Comparison of ENCODE assay signal across 22 cellular contexts in genomic region chr14:63909984-63910383, GRCh38. TPM values are rescaled to one million over a fixed set of nuclear protein-coding genes. Genes with fewer than 3 reads are reported as not detected.
DNase-seq lines count a peak whose midpoint lies in the region; ATAC-seq and TF ChIP-seq lines count a peak whose summit lies in the region.
"Had no signal": no experiment of that assay in that cellular context is flagged by ENCODE, and none has a peak within 500 bp of the region (broad histone marks: within the 10 kb centered on the region; RNA-seq: fewer than 3 reads in every experiment).

No MANE protein-coding gene starts in this region.

- H3K4me1 ChIP-seq in IMR-90 (ENCODE audit: control insufficient read depth, insufficient read depth, low read length) = peaks cover 13% of the 10 kb centered on the region
- H3K4me1 ChIP-seq in fibroblast of lung (ENCODE audit: control insufficient read depth, extremely low read depth, insufficient read depth, low read length) = peaks cover 3% of the 10 kb centered on the region
- H3K4me1 ChIP-seq in gastroesophageal sphincter = peaks cover 0 to 32% (median 0%) of the 10 kb centered on the region in 3 donors
- H3K4me1 ChIP-seq: BLaER1 had no signal

- no peak overlapping the region for H3K4ac ChIP-seq in IMR-90 (ENCODE audit: low read depth, low read length)

- POLR2A ChIA-PET in activated CD4-positive, alpha-beta memory T cell treated with anti-CD3 and anti-CD28 coated beads for 36 hours (lab: Charles Lee) = interaction anchor here (0.6 to 1.2 kb wide), 3 partner anchors 13 to 307 kb away, joined by 3 to 5 read pairs (median 3); no protein-coding TSS in a partner anchor
- POLR2A ChIA-PET in activated CD4-positive, alpha-beta memory T cell treated with anti-CD3 and anti-CD28 coated beads, Interleukin-2, amount 10 ng/mL, durations not matched to agents 7 days and 5 days (lab: Charles Lee) = interaction anchor here (0.8 to 1.6 kb wide), 5 partner anchors 9 to 314 kb away, joined by 3 to 6 read pairs (median 3); partner anchors contain the start of gene SYNE2
- POLR2A ChIA-PET in IMR-90 (lab: Charles Lee; ENCODE audit: unreplicated experiment) = no interaction called here

- no peak for TF ChIP-seq RAD21 in IMR-90 (IDR thresholded peaks at IDR 0.05; ENCODE audit: low read length)

- no peak for TF ChIP-seq CTCF in IMR-90 (conservative IDR thresholded peaks at IDR 0.05; ENCODE audit: low read depth, low read length)
- no peak for TF ChIP-seq CTCF in fibroblast of lung (conservative IDR thresholded peaks at IDR 0.05 in 1 of 2, IDR thresholded peaks at IDR 0.05 in 1 of 2; ENCODE audit: low read depth in 1 of 2, low read length in 2 of 2)
- no peak for TF ChIP-seq CTCF in endothelial cell (IDR thresholded peaks at IDR 0.05; ENCODE audit: unreplicated experiment)
- no peak for TF ChIP-seq CTCF in gastroesophageal sphincter (IDR thresholded peaks at IDR 0.05)

- H4K91ac ChIP-seq in IMR-90 (ENCODE audit: insufficient read depth, low read depth, low read length) = no peak overlapping the region

- H3K36me3 ChIP-seq in IMR-90 (ENCODE audit: control insufficient read depth, insufficient read depth, low read length) = no peaks in the 10 kb centered on the region
- no peaks in the 10 kb centered on the region for H3K36me3 ChIP-seq in fibroblast of lung (ENCODE audit: control insufficient read depth, insufficient read depth, low read length)
- peaks cover 0 to 10% of the 10 kb centered on the region in 2 donors for H3K36me3 ChIP-seq in gastroesophageal sphincter

- H2AK5ac ChIP-seq in IMR-90 (ENCODE audit: low read depth, low read length) = no peak overlapping the region

- no peaks in the 10 kb centered on the region for H3K36me3 Mint-ChIP-seq in activated CD4-positive, alpha-beta memory T cell treated with anti-CD3 and anti-CD28 coated beads for 36 hours
- H3K36me3 Mint-ChIP-seq in activated CD4-positive, alpha-beta memory T cell treated with anti-CD3 and anti-CD28 coated beads, Interleukin-2, amount 10 ng/mL, durations not matched to agents 7 days and 5 days (ENCODE audit: low read depth) = peaks cover 37% of the 10 kb centered on the region
- H3K36me3 Mint-ChIP-seq in stimulated activated effector memory CD8-positive, alpha-beta T cell treated with anti-CD3 and anti-CD28 coated beads, Interleukin-12 subunit alpha, Interleukin-12 subunit beta, amount 100 ng/mL, for 72 hours = peaks cover 17% of the 10 kb centered on the region
- no peaks in the 10 kb centered on the region for H3K36me3 Mint-ChIP-seq in endothelial cell (ENCODE audit: low read depth, unreplicated experiment)

- H3K9me3 ChIP-seq in IMR-90 (ENCODE audit: control insufficient read depth, insufficient read depth, low read length) (no peaks in the 10 kb centered on the region), fibroblast of lung (ENCODE audit: control insufficient read depth, insufficient read depth, low read depth, low read length) (no peaks in the 10 kb centered on the region), gastroesophageal sphincter (peaks cover 0 to 3% (median 0%) of the 10 kb centered on the region in 3 donors)

- H4K20me1 ChIP-seq in IMR-90 (ENCODE audit: insufficient read depth, low read length) (no peaks in the 10 kb centered on the region), fibroblast of lung (ENCODE audit: control insufficient read depth, extremely low read depth, insufficient read depth, low read length) (no peaks in the 10 kb centered on the region)
- H4K20me1 ChIP-seq: BLaER1 had no signal

- no peak overlapping the region for H3K18ac ChIP-seq in IMR-90 (ENCODE audit: low read depth, low read length)

- H3K4me1 Mint-ChIP-seq in activated CD4-positive, alpha-beta memory T cell treated with anti-CD3 and anti-CD28 coated beads for 36 hours (ENCODE audit: low read depth) = peaks cover 69% of the 10 kb centered on the region
- H3K4me1 Mint-ChIP-seq in activated CD4-positive, alpha-beta memory T cell treated with anti-CD3 and anti-CD28 coated beads, Interleukin-2, amount 10 ng/mL, durations not matched to agents 7 days and 5 days = peaks cover 28% of the 10 kb centered on the region
- peaks cover 67% of the 10 kb centered on the region for H3K4me1 Mint-ChIP-seq in stimulated activated effector memory CD8-positive, alpha-beta T cell treated with anti-CD3 and anti-CD28 coated beads, Interleukin-12 subunit alpha, Interleukin-12 subunit beta, amount 100 ng/mL, for 72 hours
- peaks cover 4% of the 10 kb centered on the region for H3K4me1 Mint-ChIP-seq in endothelial cell (ENCODE audit: unreplicated experiment)

- no peaks in the 10 kb centered on the region; the same call in 1 of the 2 replicates for H3K9me1 ChIP-seq in IMR-90 (ENCODE audit: insufficient read depth, low read length)

- H3K4me3 ChIP-seq in IMR-90 (ENCODE audit: insufficient read depth, low read depth, low read length) (no peak overlapping the region), fibroblast of lung (replicated peaks in 1 of 4; ENCODE audit: control extremely low read depth in 1 of 4, insufficient read depth in 1 of 4, low read depth in 3 of 4, low read length in 4 of 4) (no peak overlapping the region), gastroesophageal sphincter (no peak overlapping the region)
- H3K4me3 ChIP-seq: BLaER1 had no signal

- no peak overlapping the region for H2BK15ac ChIP-seq in IMR-90 (ENCODE audit: low read depth, low read length)

- H3K23ac ChIP-seq in IMR-90 (ENCODE audit: low read depth, low read length) = no peak overlapping the region

- H2AFZ ChIP-seq in IMR-90 (replicated peaks; ENCODE audit: low read length, poor library complexity) = no peak overlapping the region
- H2AFZ ChIP-seq in fibroblast of lung (ENCODE audit: low read length) = no peak overlapping the region

- H4K5ac ChIP-seq in IMR-90 (ENCODE audit: low read depth, low read length) = no peak overlapping the region

- no peaks in the 10 kb centered on the region; a peak in 1 of 4 replicates for H3K79me1 ChIP-seq in IMR-90 (ENCODE audit: low read depth in 1 of 2, low read length in 2 of 2)

- H4K8ac ChIP-seq in IMR-90 (ENCODE audit: low read depth in 2 of 2, low read length in 2 of 2) = no peak overlapping the region

- dilution Hi-C loops in IMR-90 (cut with HindIII; ENCODE audit: low sequenced_read_pairs, unreplicated experiment) = no loop called here

- in situ Hi-C loops in IMR-90 (cut with MboI; ENCODE audit: low sequenced_read_pairs) = no loop called here

- ATAC-seq in IMR-90 (ENCODE audit: low read depth) = peak; percentile 48; the same call in 1 of the 2 replicates
- no peak for ATAC-seq in stimulated activated effector memory CD8-positive, alpha-beta T cell treated with anti-CD3 and anti-CD28 coated beads, Interleukin-12 subunit alpha, Interleukin-12 subunit beta, amount 100 ng/mL, for 72 hours
- ATAC-seq in gastroesophageal sphincter = no peak
- ATAC-seq: CD8-positive, alpha-beta T cell had no signal

- no peak for TF ChIP-seq EP300 in gastroesophageal sphincter (IDR thresholded peaks at IDR 0.05)

- H3K9ac ChIP-seq in IMR-90 (ENCODE audit: low read depth, low read length) (no peak overlapping the region), fibroblast of lung (ENCODE audit: insufficient read depth, low read length) (no peak overlapping the region)
- H3K9ac ChIP-seq: BLaER1 had no signal

- no TSS peak for BruUV-seq in IMR-90 (replicated peaks; lab: Mats Ljungman, UMichigan)

- no peak overlapping the region for H3K4me3 Mint-ChIP-seq in activated CD4-positive, alpha-beta memory T cell treated with anti-CD3 and anti-CD28 coated beads for 36 hours
- no peak overlapping the region for H3K4me3 Mint-ChIP-seq in activated CD4-positive, alpha-beta memory T cell treated with anti-CD3 and anti-CD28 coated beads, Interleukin-2, amount 10 ng/mL, durations not matched to agents 7 days and 5 days
- peak overlapping the region; percentile 11 for H3K4me3 Mint-ChIP-seq in stimulated activated effector memory CD8-positive, alpha-beta T cell treated with anti-CD3 and anti-CD28 coated beads, Interleukin-12 subunit alpha, Interleukin-12 subunit beta, amount 100 ng/mL, for 72 hours
- H3K4me3 Mint-ChIP-seq in endothelial cell (ENCODE audit: unreplicated experiment) = no peak overlapping the region
- H3K4me3 Mint-ChIP-seq: CD8-positive, alpha-beta T cell; H9 had no signal

- CTCF ChIA-PET in activated CD4-positive, alpha-beta memory T cell treated with anti-CD3 and anti-CD28 coated beads for 36 hours (lab: Charles Lee) = no interaction called here
- CTCF ChIA-PET in activated CD4-positive, alpha-beta memory T cell treated with anti-CD3 and anti-CD28 coated beads, Interleukin-2, amount 10 ng/mL, durations not matched to agents 7 days and 5 days (lab: Charles Lee) = interaction anchor here (0.8 kb wide), 1 partner anchor 23 kb away, joined by 3 read pairs; no protein-coding TSS in a partner anchor
- CTCF ChIA-PET in IMR-90 (lab: Yijun Ruan, JAX) = interaction anchor here (1.0 to 1.1 kb wide), 2 partner anchors 11 to 39 kb away, joined by 3 to 4 read pairs; no protein-coding TSS in a partner anchor

- no peak overlapping the region for H2BK120ac ChIP-seq in IMR-90 (ENCODE audit: low read depth, low read length)

- H2AK9ac ChIP-seq in IMR-90 (replicated peaks; ENCODE audit: low read depth, low read length, poor library complexity) = no peak overlapping the region

- TF ChIP-seq POLR2A in IMR-90 (IDR thresholded peaks at IDR 0.05; ENCODE audit: low read depth, low read length) (no peak), gastroesophageal sphincter (IDR thresholded peaks at IDR 0.05) (no peak)

- no peak for DNase-seq in activated CD4-positive, alpha-beta memory T cell treated with anti-CD3 and anti-CD28 coated beads for 36 hours
- DNase-seq in activated CD4-positive, alpha-beta memory T cell treated with anti-CD3 and anti-CD28 coated beads, Interleukin-2, amount 10 ng/mL, durations not matched to agents 7 days and 5 days = no peak
- DNase-seq in IMR-90 (peak; percentile 56), fibroblast of lung (ENCODE audit: low read depth in 2 of 2) (peak in 1 of 2 donors; percentile 45), endothelial cell (ENCODE audit: low spot score) (no peak), posterior vena cava (ENCODE audit: low spot score) (no peak)
- DNase-seq in stimulated activated effector memory CD8-positive, alpha-beta T cell treated with anti-CD3 and anti-CD28 coated beads, Interleukin-12 subunit alpha, Interleukin-12 subunit beta, amount 100 ng/mL, for 72 hours (ENCODE audit: low spot score in 2 of 2) = no peak
- DNase-seq: 8988T; CD8-positive, alpha-beta T cell; DND-41; H9; KBM-7; MV-4-11; NCI-H1417; NCI-H187 treated with DMSO at 0.1 percent for 48 hours; NCI-H2171; NCI-H446; NK-92 treated with Interleukin-12 subunit alpha and Interleukin-12 subunit beta, amount 100 ng/mL, for 24 hours; SHP77 treated with DMSO at 0.1 percent for 48 hours had no signal

- no peaks in the 10 kb centered on the region for H3K27me3 Mint-ChIP-seq in activated CD4-positive, alpha-beta memory T cell treated with anti-CD3 and anti-CD28 coated beads for 36 hours
- H3K27me3 Mint-ChIP-seq in activated CD4-positive, alpha-beta memory T cell treated with anti-CD3 and anti-CD28 coated beads, Interleukin-2, amount 10 ng/mL, durations not matched to agents 7 days and 5 days = no peaks in the 10 kb centered on the region
- no peaks in the 10 kb centered on the region for H3K27me3 Mint-ChIP-seq in endothelial cell (ENCODE audit: unreplicated experiment)

- peak overlapping the region; percentile 38 for H3K27ac Mint-ChIP-seq in activated CD4-positive, alpha-beta memory T cell treated with anti-CD3 and anti-CD28 coated beads for 36 hours
- no peak overlapping the region for H3K27ac Mint-ChIP-seq in activated CD4-positive, alpha-beta memory T cell treated with anti-CD3 and anti-CD28 coated beads, Interleukin-2, amount 10 ng/mL, durations not matched to agents 7 days and 5 days
- no peak overlapping the region for H3K27ac Mint-ChIP-seq in stimulated activated effector memory CD8-positive, alpha-beta T cell treated with anti-CD3 and anti-CD28 coated beads, Interleukin-12 subunit alpha, Interleukin-12 subunit beta, amount 100 ng/mL, for 72 hours
- no peak overlapping the region for H3K27ac Mint-ChIP-seq in endothelial cell (ENCODE audit: unreplicated experiment)
- H3K27ac Mint-ChIP-seq: CD8-positive, alpha-beta T cell had no signal

- no peak overlapping the region for H3K56ac ChIP-seq in IMR-90 (ENCODE audit: extremely low read depth, insufficient read depth, low read length)

- no peak overlapping the region for H2BK20ac ChIP-seq in IMR-90 (ENCODE audit: low read depth, low read length)

- H3K14ac ChIP-seq in IMR-90 (replicated peaks; ENCODE audit: low read depth, low read length) = no peak overlapping the region

- H2BK5ac ChIP-seq in IMR-90 (ENCODE audit: low read depth, low read length, poor library complexity, severe bottlenecking) = no peak overlapping the region

- H3K79me2 ChIP-seq in fibroblast of lung (ENCODE audit: control insufficient read depth, insufficient read depth, low read length) = no peaks in the 10 kb centered on the region

- intact Hi-C loops in activated CD4-positive, alpha-beta memory T cell treated with anti-CD3 and anti-CD28 coated beads for 36 hours (cut with micrococcal nuclease) = loop anchor here (1.0 to 2.0 kb wide), 2 partner anchors 23 to 53 kb away; no protein-coding TSS in a partner anchor
- intact Hi-C loops in IMR-90 (cut with micrococcal nuclease) (no loop called here), posterior vena cava (cut with DNase I) (no loop called here)

- H3K9me3 Mint-ChIP-seq in activated CD4-positive, alpha-beta memory T cell treated with anti-CD3 and anti-CD28 coated beads for 36 hours = no peaks in the 10 kb centered on the region
- no peaks in the 10 kb centered on the region for H3K9me3 Mint-ChIP-seq in activated CD4-positive, alpha-beta memory T cell treated with anti-CD3 and anti-CD28 coated beads, Interleukin-2, amount 10 ng/mL, durations not matched to agents 7 days and 5 days
- no peaks in the 10 kb centered on the region for H3K9me3 Mint-ChIP-seq in stimulated activated effector memory CD8-positive, alpha-beta T cell treated with anti-CD3 and anti-CD28 coated beads, Interleukin-12 subunit alpha, Interleukin-12 subunit beta, amount 100 ng/mL, for 72 hours
- no peaks in the 10 kb centered on the region for H3K9me3 Mint-ChIP-seq in endothelial cell (ENCODE audit: unreplicated experiment)
- H3K9me3 Mint-ChIP-seq: CD8-positive, alpha-beta T cell had no signal

- H3K4me2 ChIP-seq in IMR-90 (ENCODE audit: low read depth, low read length) (no peak overlapping the region), fibroblast of lung (ENCODE audit: extremely low read depth, insufficient read depth, low read length) (peak overlapping the region; percentile 4)
- H3K4me2 ChIP-seq: BLaER1 had no signal

- H3K27me3 ChIP-seq in IMR-90 (ENCODE audit: control insufficient read depth, insufficient read depth, low read length) = no peaks in the 10 kb centered on the region
- no peaks in the 10 kb centered on the region for H3K27me3 ChIP-seq in fibroblast of lung (ENCODE audit: control insufficient read depth, insufficient read depth, low read length)
- H3K27me3 ChIP-seq in gastroesophageal sphincter = no peaks in the 10 kb centered on the region
- H3K27me3 ChIP-seq: BLaER1 had no signal

- H3K27ac ChIP-seq in IMR-90 (ENCODE audit: insufficient read depth, low read length) (no peak overlapping the region), fibroblast of lung (ENCODE audit: insufficient read depth, low read length) (no peak overlapping the region), gastroesophageal sphincter (no peak overlapping the region)
- H3K27ac ChIP-seq: BLaER1, HL-60 had no signal

RNA-seq across cellular contexts. Expression of gene SYNE2, which starts 57.2 kb away (rescaled TPM):
- 10 to 100 TPM; 27.6 to 27.7 TPM for total RNA-seq in activated CD4-positive, alpha-beta memory T cell treated with anti-CD3 and anti-CD28 coated beads for 36 hours
- 10 to 100 TPM; 77.7 to 82.4 TPM for total RNA-seq in activated CD4-positive, alpha-beta memory T cell treated with anti-CD3 and anti-CD28 coated beads, Interleukin-2, amount 10 ng/mL, durations not matched to agents 7 days and 5 days
- total RNA-seq in IMR-90 (2012; rRNA removed) (18.6 and 28.9 TPM in 2 replicates), fibroblast of lung (10.3 and 15.4 TPM in 2 replicates), endothelial cell (ENCODE audit: unreplicated experiment) (35.9 TPM), posterior vena cava (10 to 100 TPM; 63.4 to 83.9 TPM), gastroesophageal sphincter (100 to 1,000 TPM in 3 of 4 donors, 10 to 100 TPM in 1; 65.8 to 174 (median 126) TPM)
- polyA plus RNA-seq in IMR-90 (2012; rRNA removed) (5.2 and 5.8 TPM in 2 replicates), fibroblast of lung (3.1 and 6.5 TPM in 2 replicates)
- polyA plus RNA-seq in IMR-90 (2012; cell fraction: cytosol; rRNA removed) = 3.9 and 4.1 TPM in 2 replicates
- polyA plus RNA-seq in IMR-90 (2012; cell fraction: nucleus; rRNA removed; ENCODE audit: low replicate concordance) = 10.4 and 11.6 TPM in 2 replicates
- 3.0 and 5.9 TPM in 2 replicates for polyA plus RNA-seq in fibroblast of lung (2012)
- polyA minus RNA-seq in fibroblast of lung (ENCODE audit: low replicate concordance) = 19.4 and 24.2 TPM in 2 replicates
